Comparison of ENCODE assay signal across 12 cellular contexts in genomic region chr15:81391657-81392056, GRCh38. TPM values are rescaled to one million over a fixed set of nuclear protein-coding genes. Genes with fewer than 3 reads are reported as not detected.
"Had no signal": no experiment of that assay in that cellular context is flagged by ENCODE, and none has a peak within 500 bp of the region (broad histone marks: within the 10 kb centered on the region; RNA-seq: fewer than 3 reads in every experiment).

No MANE protein-coding gene starts in this region.

- H3K9ac ChIP-seq: GM23248 had no signal

- FAIRE-seq: H1, H54 had no signal

- ATAC-seq: GM23338, HCT116 had no signal

- H3K9me3 ChIP-seq: HAP-1 had no signal

- H3K36me3 ChIP-seq: HAP-1 had no signal

- H3K27ac ChIP-seq: GM23248 had no signal

- H2AFZ ChIP-seq: GM23248, GM23338 had no signal

- H3K4me3 ChIP-seq: GM23248, GM23338, HAP-1 had no signal

- H3K4me2 ChIP-seq: GM23338 had no signal

- H3K4me1 ChIP-seq: HAP-1 had no signal

- DNase-seq: GM23248, GOT3, H7, H9, HCEC 1CT, HFFc6 had no signal

RNA-seq across cellular contexts. Expression of gene TMC3, which starts 17.6 kb away (rescaled TPM):
- total RNA-seq: GM23248, GM23338, H1, H4, H7, H9, HFFc6 had no signal
- polyA plus RNA-seq: GM23248, H1 had no signal
